Comparison of ENCODE assay signal across 1 cellular context in genomic region chr7:2165239-2165609, GRCh38.
TF ChIP-seq lines count a peak whose summit lies in the region.

No MANE protein-coding gene starts in this region.

TF ChIP-seq in K562, 482 proteins besides CTCF, POLR2A, EP300 and RAD21 (continued from another document and continues in another):
- TF ChIP-seq MNT (conservative IDR thresholded peaks at IDR 0.05) (peak; percentile 35 to 70; a peak in 2 of 4 replicates), MEIS2 (IDR thresholded peaks at IDR 0.05; ENCODE audit: partially characterized antibody) (peak; percentile 84), AFF1 (IDR thresholded peaks at IDR 0.05; ENCODE audit: low read depth in 1 of 2, partially characterized antibody in 2 of 2) (no peak), ZBED1 (IDR thresholded peaks at IDR 0.05) (no peak), ZNF277 (CRISPR knock-in tag; IDR thresholded peaks at IDR 0.05; ENCODE audit: borderline replicate concordance) (no peak), SRSF9 (IDR thresholded peaks at IDR 0.05; ENCODE audit: borderline replicate concordance, low read depth, low read length) (no peak), KAT2B (IDR thresholded peaks at IDR 0.05; ENCODE audit: low read depth, low read length) (no peak), CBX2 (IDR thresholded peaks at IDR 0.05; ENCODE audit: insufficient read depth, low read length, poor library complexity, severe bottlenecking) (no peak), SREBF1 (IDR thresholded peaks at IDR 0.05; ENCODE audit: borderline replicate concordance, low read depth, low read length) (no peak), ZBTB33 (CRISPR knock-in tag; IDR thresholded peaks at IDR 0.05) (no peak), ZNF280B (CRISPR knock-in tag; IDR thresholded peaks at IDR 0.05) (no peak), PPARD (CRISPR knock-in tag; IDR thresholded peaks at IDR 0.05) (no peak), CHD2 (IDR thresholded peaks at IDR 0.05; ENCODE audit: low read depth, low read length) (no peak), ZNF395 (CRISPR knock-in tag; IDR thresholded peaks at IDR 0.05) (no peak), ZSCAN32 (CRISPR knock-in tag; IDR thresholded peaks at IDR 0.05) (no peak), FOXM1 (IDR thresholded peaks at IDR 0.05; ENCODE audit: low read depth) (peak; percentile 51; the same call in 1 of the 2 replicates), FOXM1 (CRISPR knock-in tag; IDR thresholded peaks at IDR 0.05; ENCODE audit: low read depth) (no peak), ZNF740 (CRISPR knock-in tag; IDR thresholded peaks at IDR 0.05) (no peak), ZNF740 (tag; IDR thresholded peaks at IDR 0.05) (no peak), TEAD1 (CRISPR knock-in tag; IDR thresholded peaks at IDR 0.05) (no peak), CBFA2T2 (conservative IDR thresholded peaks at IDR 0.05) (peak; percentile 87), MEF2D (tag; conservative IDR thresholded peaks at IDR 0.05; ENCODE audit: low read depth) (no peak), NR2F6 (CRISPR knock-in tag; IDR thresholded peaks at IDR 0.05) (no peak), E2F6 (IDR thresholded peaks at IDR 0.05; ENCODE audit: borderline replicate concordance in 1 of 2, extremely low read depth in 1 of 2, insufficient read depth in 1 of 2, insufficient read length in 1 of 2, low read depth in 1 of 2, low read length in 1 of 2, poor library complexity in 1 of 2, severe bottlenecking in 1 of 2) (no peak), SMARCC2 (IDR thresholded peaks at IDR 0.05; ENCODE audit: low read depth) (0 out of 2 replicates have a peak, but pooled peaks have one; percentile 54), ILF3 (IDR thresholded peaks at IDR 0.05; ENCODE audit: borderline replicate concordance) (no peak), YBX1 (IDR thresholded peaks at IDR 0.05) (no peak), HDAC2 (IDR thresholded peaks at IDR 0.05) (peak; percentile 95), FOSL1 (tag; conservative IDR thresholded peaks at IDR 0.05) (peak; percentile 95), CREM (IDR thresholded peaks at IDR 0.05; ENCODE audit: low read depth) (peak; percentile 58), TAF1 (IDR thresholded peaks at IDR 0.05; ENCODE audit: control insufficient read depth, extremely low read depth, insufficient read depth, low read length, severe bottlenecking) (no peak), RCOR1 (IDR thresholded peaks at IDR 0.05; ENCODE audit: borderline replicate concordance in 1 of 2, low read depth in 2 of 2, low read length in 2 of 2) (peak; percentile 92 to 99; a peak in 3 of 4 replicates), CEBPG (CRISPR knock-in tag; IDR thresholded peaks at IDR 0.05) (no peak), CEBPG (tag; conservative IDR thresholded peaks at IDR 0.05 in 1 of 2, IDR thresholded peaks at IDR 0.05 in 1 of 2) (no peak), XRCC3 (IDR thresholded peaks at IDR 0.05) (no peak), ATF7 (IDR thresholded peaks at IDR 0.05) (no peak; the same call in 1 of the 2 replicates), YY1 (IDR thresholded peaks at IDR 0.05; ENCODE audit: borderline replicate concordance in 1 of 3, control insufficient read depth in 1 of 3, extremely low read depth in 1 of 3, insufficient read depth in 3 of 3, insufficient read length in 1 of 3, insufficient replicate concordance in 2 of 3, low read depth in 1 of 3, low read length in 2 of 3) (no peak), USF1 (CRISPR knock-in tag; IDR thresholded peaks at IDR 0.05) (no peak), CHD4 (IDR thresholded peaks at IDR 0.05; ENCODE audit: insufficient read depth, insufficient replicate concordance, low read depth, low read length, poor library complexity, severe bottlenecking) (no peak), SNRNP70 (optimal IDR thresholded peaks at IDR 0.05; ENCODE audit: low read depth, low read length) (no peak), NCOA4 (IDR thresholded peaks at IDR 0.05; ENCODE audit: partially characterized antibody) (no peak), KDM1A (IDR thresholded peaks at IDR 0.05) (peak; percentile 95 to 97), PRMT5 (CRISPR knock-in tag; IDR thresholded peaks at IDR 0.05) (no peak), BHLHE40 (IDR thresholded peaks at IDR 0.05; ENCODE audit: low read length) (peak; percentile 71), MAX (CRISPR knock-in tag; IDR thresholded peaks at IDR 0.05) (peak; percentile 51), IRF9 (tag; IDR thresholded peaks at IDR 0.05) (no peak), MYNN (IDR thresholded peaks at IDR 0.05) (0 out of 2 replicates have a peak, but pooled peaks have one; percentile 30), MYNN (CRISPR knock-in tag; IDR thresholded peaks at IDR 0.05) (no peak), HMG20B (CRISPR knock-in tag; IDR thresholded peaks at IDR 0.05) (no peak), MTA2 (IDR thresholded peaks at IDR 0.05; ENCODE audit: low read depth) (peak; percentile 75), GABPB2 (CRISPR knock-in tag; conservative IDR thresholded peaks at IDR 0.05) (no peak), DPF2 (IDR thresholded peaks at IDR 0.05) (peak; percentile 89)
